Comparison of ENCODE assay signal across 1 cellular context in the genomic region with DNA sequence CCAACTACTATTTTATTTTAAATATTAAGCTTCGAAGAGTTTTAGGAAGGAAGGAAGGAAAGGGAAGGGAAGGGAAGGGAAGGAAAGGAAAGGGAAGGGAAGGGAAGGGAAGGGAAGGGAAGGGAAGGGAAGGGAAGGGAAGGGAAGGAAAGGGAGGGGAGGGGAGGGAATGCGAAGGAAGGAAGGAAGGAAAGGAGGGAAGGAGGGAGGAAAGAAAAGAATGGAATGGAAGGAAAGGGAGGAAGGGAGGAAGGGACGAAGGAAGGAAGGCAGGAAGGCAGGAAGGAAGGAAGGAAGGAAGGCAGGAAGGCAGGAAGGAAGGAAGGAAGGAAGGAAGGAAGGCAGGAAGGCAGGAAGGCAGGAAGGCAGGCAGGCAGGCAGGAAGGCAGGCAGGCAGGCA. TPM values are rescaled to one million over a fixed set of nuclear protein-coding genes. Genes with fewer than 3 reads are reported as not detected.
"Had no signal": no experiment of that assay in that cellular context is flagged by ENCODE, and none has a peak within 500 bp of the region (broad histone marks: within the 10 kb centered on the region; RNA-seq: fewer than 3 reads in every experiment).

No MANE protein-coding gene starts in this region.

RNA-seq across cellular contexts. Expression of a gene that starts 29.7 kb away (rescaled TPM):
- total RNA-seq: vagina had no signal
